Comparison of ENCODE assay signal across 8 cellular contexts in the genomic region with DNA sequence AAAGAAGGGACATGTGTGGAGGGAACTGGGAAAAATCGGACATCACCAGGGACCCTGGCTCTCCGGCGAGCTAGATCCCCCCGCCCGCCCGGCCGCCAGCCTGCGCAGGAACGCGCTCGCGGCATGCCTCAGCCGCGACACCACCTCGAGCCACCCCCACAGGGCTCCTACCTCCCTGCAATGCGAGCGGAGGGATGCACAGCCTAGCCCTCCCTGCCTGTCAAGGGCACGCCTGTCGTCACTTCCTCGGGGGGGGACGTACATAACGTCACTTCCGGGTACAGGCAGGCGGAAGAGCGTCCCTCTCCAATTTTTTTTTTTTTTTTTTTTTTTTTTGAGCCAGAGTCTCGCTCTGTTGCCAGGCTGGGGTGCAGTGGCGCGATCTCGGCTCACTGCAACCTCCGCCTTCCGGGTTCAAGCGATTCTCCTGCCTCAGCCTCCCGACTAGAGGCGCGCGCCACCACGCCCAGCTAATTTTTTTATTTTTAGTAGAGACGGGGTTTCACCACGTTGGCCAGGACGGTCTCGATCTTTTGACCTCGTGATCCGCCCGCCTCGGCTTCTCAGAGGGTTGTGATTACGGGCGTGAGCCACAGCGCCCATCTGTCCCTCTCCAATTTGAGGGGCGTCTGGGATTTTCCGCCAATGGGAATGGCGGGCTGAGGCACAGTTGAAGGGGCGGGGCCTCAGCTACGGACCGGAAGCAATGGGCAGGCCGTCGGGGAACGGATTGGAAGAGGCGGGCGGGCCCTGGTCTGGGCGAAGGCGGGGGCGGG. TPM values are rescaled to one million over a fixed set of nuclear protein-coding genes. Genes with fewer than 3 reads are reported as not detected.
DNase-seq lines count a peak whose midpoint lies in the region; ATAC-seq and TF ChIP-seq lines count a peak whose summit lies in the region.

A gene with protein sequence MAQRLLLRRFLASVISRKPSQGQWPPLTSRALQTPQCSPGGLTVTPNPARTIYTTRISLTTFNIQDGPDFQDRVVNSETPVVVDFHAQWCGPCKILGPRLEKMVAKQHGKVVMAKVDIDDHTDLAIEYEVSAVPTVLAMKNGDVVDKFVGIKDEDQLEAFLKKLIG (minus strand): TSS at position 248 of the 776 bp plus-strand sequence. CDS start 803 bp downstream, outside the sequence.

- peaks cover 36% of the 10 kb centered on the region for H3K27me3 Mint-ChIP-seq in WTC11 (ENCODE audit: low read depth)

- peak within 1 kb of the TSS; percentile 88 for H3K4me3 Mint-ChIP-seq in WTC11

- peaks cover 9% of the 10 kb centered on the region for H3K4me1 Mint-ChIP-seq in WTC11

- H3K36me3 Mint-ChIP-seq in WTC11: peaks cover 12% of the 10 kb centered on the region

- CTCF ChIA-PET in WTC11 (lab: Charles Lee): interaction anchor here (0.6 to 2.1 kb wide), 11 partner anchors 11 to 274 kb away, joined by 3 to 22 read pairs (median 4); no protein-coding TSS in a partner anchor

- POLR2A ChIA-PET in WTC11 (lab: Charles Lee): interaction anchor here (0.7 to 1.7 kb wide), 4 partner anchors 25 to 195 kb away, joined by 3 to 7 read pairs (median 4); a partner anchor contains a TSS

- H3K9me3 Mint-ChIP-seq in WTC11: peaks cover 4% of the 10 kb centered on the region

- peak within 1 kb of the TSS; percentile 94 for H3K27ac Mint-ChIP-seq in WTC11

- TF ChIP-seq CTCF in WTC11 (IDR thresholded peaks at IDR 0.05) (no peak), cardiac fibroblast (IDR thresholded peaks at IDR 0.05; ENCODE audit: low read depth, low read length) (no peak)

- in situ Hi-C loops in ACHN (cut with HindIII; ENCODE audit: low pct_ligation_motif_present, low pct_unique_long_range_greater_than_20kb, low sequenced_read_pairs): no loop called here

- DNase-seq in ACHN: peak; percentile 94
- DNase-seq in NCI-H226: peak; percentile 75
- DNase-seq in WTC11 (ENCODE audit: low spot score): peak; percentile 94
- peak; percentile 97 to 98 for DNase-seq in cardiac fibroblast (ENCODE audit: low read depth in 2 of 2)
- peak; percentile 95 for DNase-seq in iPS-NIHi7 (ENCODE audit: extremely low spot score)
- DNase-seq in smooth muscle cell of the brain vasculature (ENCODE audit: low read depth, low spot score): peak; percentile 88

- peak within 1 kb of the TSS; percentile 62 to 87 for H3K4me3 ChIP-seq in cardiac fibroblast (replicated peaks in 1 of 2; ENCODE audit: low read depth in 2 of 2, low read length in 2 of 2)

- peak; percentile 81 for ATAC-seq in GM18907 (IDR thresholded peaks at IDR 0.05; ENCODE audit: unreplicated experiment)
- ATAC-seq in HG03159 (IDR thresholded peaks at IDR 0.05; ENCODE audit: unreplicated experiment): peak; percentile 76
- ATAC-seq in WTC11: peak; percentile 93

TF ChIP-seq in WTC11, 78 proteins besides CTCF, POLR2A, EP300 and RAD21 (continues in another document):
- TF ChIP-seq, protein P1, sequence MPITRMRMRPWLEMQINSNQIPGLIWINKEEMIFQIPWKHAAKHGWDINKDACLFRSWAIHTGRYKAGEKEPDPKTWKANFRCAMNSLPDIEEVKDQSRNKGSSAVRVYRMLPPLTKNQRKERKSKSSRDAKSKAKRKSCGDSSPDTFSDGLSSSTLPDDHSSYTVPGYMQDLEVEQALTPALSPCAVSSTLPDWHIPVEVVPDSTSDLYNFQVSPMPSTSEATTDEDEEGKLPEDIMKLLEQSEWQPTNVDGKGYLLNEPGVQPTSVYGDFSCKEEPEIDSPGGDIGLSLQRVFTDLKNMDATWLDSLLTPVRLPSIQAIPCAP (CRISPR knock-in tag; IDR thresholded peaks at IDR 0.05): no peak
- TF ChIP-seq, protein P2, sequence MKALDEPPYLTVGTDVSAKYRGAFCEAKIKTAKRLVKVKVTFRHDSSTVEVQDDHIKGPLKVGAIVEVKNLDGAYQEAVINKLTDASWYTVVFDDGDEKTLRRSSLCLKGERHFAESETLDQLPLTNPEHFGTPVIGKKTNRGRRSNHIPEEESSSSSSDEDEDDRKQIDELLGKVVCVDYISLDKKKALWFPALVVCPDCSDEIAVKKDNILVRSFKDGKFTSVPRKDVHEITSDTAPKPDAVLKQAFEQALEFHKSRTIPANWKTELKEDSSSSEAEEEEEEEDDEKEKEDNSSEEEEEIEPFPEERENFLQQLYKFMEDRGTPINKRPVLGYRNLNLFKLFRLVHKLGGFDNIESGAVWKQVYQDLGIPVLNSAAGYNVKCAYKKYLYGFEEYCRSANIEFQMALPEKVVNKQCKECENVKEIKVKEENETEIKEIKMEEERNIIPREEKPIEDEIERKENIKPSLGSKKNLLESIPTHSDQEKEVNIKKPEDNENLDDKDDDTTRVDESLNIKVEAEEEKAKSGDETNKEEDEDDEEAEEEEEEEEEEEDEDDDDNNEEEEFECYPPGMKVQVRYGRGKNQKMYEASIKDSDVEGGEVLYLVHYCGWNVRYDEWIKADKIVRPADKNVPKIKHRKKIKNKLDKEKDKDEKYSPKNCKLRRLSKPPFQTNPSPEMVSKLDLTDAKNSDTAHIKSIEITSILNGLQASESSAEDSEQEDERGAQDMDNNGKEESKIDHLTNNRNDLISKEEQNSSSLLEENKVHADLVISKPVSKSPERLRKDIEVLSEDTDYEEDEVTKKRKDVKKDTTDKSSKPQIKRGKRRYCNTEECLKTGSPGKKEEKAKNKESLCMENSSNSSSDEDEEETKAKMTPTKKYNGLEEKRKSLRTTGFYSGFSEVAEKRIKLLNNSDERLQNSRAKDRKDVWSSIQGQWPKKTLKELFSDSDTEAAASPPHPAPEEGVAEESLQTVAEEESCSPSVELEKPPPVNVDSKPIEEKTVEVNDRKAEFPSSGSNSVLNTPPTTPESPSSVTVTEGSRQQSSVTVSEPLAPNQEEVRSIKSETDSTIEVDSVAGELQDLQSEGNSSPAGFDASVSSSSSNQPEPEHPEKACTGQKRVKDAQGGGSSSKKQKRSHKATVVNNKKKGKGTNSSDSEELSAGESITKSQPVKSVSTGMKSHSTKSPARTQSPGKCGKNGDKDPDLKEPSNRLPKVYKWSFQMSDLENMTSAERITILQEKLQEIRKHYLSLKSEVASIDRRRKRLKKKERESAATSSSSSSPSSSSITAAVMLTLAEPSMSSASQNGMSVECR (CRISPR knock-in tag; IDR thresholded peaks at IDR 0.05; ENCODE audit: borderline replicate concordance): peak; percentile 63
- peak; percentile 96 for TF ChIP-seq CREM (CRISPR knock-in tag; IDR thresholded peaks at IDR 0.05)
- TF ChIP-seq JUN (CRISPR knock-in tag; IDR thresholded peaks at IDR 0.05): 0 out of 2 replicates have a peak, but pooled peaks have one; percentile 23
- TF ChIP-seq FOXP1 (CRISPR knock-in tag; IDR thresholded peaks at IDR 0.05; ENCODE audit: borderline replicate concordance): peak; percentile 57; the same call in 1 of the 2 replicates
- TF ChIP-seq, protein P3, sequence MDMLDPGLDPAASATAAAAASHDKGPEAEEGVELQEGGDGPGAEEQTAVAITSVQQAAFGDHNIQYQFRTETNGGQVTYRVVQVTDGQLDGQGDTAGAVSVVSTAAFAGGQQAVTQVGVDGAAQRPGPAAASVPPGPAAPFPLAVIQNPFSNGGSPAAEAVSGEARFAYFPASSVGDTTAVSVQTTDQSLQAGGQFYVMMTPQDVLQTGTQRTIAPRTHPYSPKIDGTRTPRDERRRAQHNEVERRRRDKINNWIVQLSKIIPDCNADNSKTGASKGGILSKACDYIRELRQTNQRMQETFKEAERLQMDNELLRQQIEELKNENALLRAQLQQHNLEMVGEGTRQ (CRISPR knock-in tag; IDR thresholded peaks at IDR 0.05): no peak
- TF ChIP-seq NFYB (CRISPR knock-in tag; conservative IDR thresholded peaks at IDR 0.05; ENCODE audit: low read depth): peak; percentile 45; the same call in 1 of the 2 replicates
- 0 out of 2 replicates have a peak, but pooled peaks have one; percentile 2 for TF ChIP-seq EMX1 (CRISPR knock-in tag; IDR thresholded peaks at IDR 0.05)
- TF ChIP-seq, protein P4, sequence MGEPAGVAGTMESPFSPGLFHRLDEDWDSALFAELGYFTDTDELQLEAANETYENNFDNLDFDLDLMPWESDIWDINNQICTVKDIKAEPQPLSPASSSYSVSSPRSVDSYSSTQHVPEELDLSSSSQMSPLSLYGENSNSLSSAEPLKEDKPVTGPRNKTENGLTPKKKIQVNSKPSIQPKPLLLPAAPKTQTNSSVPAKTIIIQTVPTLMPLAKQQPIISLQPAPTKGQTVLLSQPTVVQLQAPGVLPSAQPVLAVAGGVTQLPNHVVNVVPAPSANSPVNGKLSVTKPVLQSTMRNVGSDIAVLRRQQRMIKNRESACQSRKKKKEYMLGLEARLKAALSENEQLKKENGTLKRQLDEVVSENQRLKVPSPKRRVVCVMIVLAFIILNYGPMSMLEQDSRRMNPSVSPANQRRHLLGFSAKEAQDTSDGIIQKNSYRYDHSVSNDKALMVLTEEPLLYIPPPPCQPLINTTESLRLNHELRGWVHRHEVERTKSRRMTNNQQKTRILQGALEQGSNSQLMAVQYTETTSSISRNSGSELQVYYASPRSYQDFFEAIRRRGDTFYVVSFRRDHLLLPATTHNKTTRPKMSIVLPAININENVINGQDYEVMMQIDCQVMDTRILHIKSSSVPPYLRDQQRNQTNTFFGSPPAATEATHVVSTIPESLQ (CRISPR knock-in tag; IDR thresholded peaks at IDR 0.05): no peak
- no peak for TF ChIP-seq OVOL2 (CRISPR knock-in tag; IDR thresholded peaks at IDR 0.05; ENCODE audit: borderline replicate concordance)
- TF ChIP-seq FOXK1 (CRISPR knock-in tag; IDR thresholded peaks at IDR 0.05): peak; percentile 77
- TF ChIP-seq MYBL2 (CRISPR knock-in tag; IDR thresholded peaks at IDR 0.05): 0 out of 2 replicates have a peak, but pooled peaks have one; percentile 37
- TF ChIP-seq, protein P5, sequence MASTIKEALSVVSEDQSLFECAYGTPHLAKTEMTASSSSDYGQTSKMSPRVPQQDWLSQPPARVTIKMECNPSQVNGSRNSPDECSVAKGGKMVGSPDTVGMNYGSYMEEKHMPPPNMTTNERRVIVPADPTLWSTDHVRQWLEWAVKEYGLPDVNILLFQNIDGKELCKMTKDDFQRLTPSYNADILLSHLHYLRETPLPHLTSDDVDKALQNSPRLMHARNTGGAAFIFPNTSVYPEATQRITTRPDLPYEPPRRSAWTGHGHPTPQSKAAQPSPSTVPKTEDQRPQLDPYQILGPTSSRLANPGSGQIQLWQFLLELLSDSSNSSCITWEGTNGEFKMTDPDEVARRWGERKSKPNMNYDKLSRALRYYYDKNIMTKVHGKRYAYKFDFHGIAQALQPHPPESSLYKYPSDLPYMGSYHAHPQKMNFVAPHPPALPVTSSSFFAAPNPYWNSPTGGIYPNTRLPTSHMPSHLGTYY (CRISPR knock-in tag; IDR thresholded peaks at IDR 0.05): no peak
- peak; percentile 26; the same call in 1 of the 2 replicates for TF ChIP-seq SP1 (CRISPR knock-in tag; conservative IDR thresholded peaks at IDR 0.05)
- no peak for TF ChIP-seq ATF1 (CRISPR knock-in tag; IDR thresholded peaks at IDR 0.05)
- TF ChIP-seq SMAD3 (CRISPR knock-in tag; IDR thresholded peaks at IDR 0.05; ENCODE audit: borderline replicate concordance): no peak; the same call in 1 of the 2 replicates
- peak; percentile 72; the same call in 1 of the 2 replicates for TF ChIP-seq ZNF416 (CRISPR knock-in tag; IDR thresholded peaks at IDR 0.05)

RNA-seq across cellular contexts. Expression of the gene that starts here (rescaled TPM):
- total RNA-seq in WTC11 (2021): 57.6 to 61.6 TPM (median 58.8 TPM) in 3 replicates

Comparison
In these comparisons a context has a peak if more than half of its experiments do, and no peak if none do; other contexts are left out.
1. Peak in every context shown above with its lines: DNase-seq, ATAC-seq and H3K4me3 ChIP-seq.